9 cellular contexts compared by ENCODE assay signal in the genomic region with DNA sequence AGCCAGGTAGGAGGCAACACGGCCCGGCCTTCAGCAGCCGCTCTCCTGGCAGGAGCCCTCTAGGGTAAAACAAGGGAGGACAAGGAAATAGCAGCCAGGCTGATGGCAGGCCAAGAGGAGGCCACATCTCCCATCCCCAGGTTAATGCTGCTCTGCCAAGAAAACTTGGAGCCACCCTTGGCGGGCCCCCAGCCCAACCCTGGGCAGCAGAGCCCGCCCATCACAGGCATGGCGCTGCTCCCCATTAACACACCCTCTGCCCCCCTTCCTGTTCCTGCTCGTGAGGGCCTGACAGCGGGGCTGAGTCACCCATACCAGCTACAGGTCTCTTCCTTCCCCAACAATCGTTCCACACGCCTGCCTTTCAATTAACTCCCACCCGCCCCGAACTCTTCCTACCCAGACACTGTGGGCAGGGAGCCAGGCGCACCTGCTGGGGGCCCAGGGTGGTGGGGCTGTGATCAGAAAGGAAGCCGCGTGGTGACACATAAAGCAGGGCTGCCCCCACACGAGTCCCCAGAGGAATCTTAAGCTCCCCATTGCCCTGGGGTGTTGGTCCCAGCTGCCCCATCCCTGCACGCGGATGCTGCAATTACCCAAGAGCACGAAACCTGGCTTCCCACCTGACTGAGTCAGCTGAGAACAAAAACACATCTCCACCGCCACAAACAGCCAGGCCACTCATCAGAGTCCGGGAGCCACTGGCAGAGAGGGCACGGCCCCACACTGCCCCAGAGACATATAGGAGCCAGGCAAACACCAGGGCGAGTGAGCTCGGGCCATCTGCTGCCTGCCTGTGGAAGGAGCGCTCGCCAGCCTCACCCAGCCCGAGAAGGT. TPM values are rescaled to one million over a fixed set of nuclear protein-coding genes. Genes with fewer than 3 reads are reported as not detected.
DNase-seq lines count a peak whose midpoint lies in the region; ATAC-seq, FAIRE-seq and TF ChIP-seq lines count a peak whose summit lies in the region.
"Had no signal": no experiment of that assay in that cellular context is flagged by ENCODE, and none has a peak within 500 bp of the region (broad histone marks: within the 10 kb centered on the region; RNA-seq: fewer than 3 reads in every experiment).

A gene with protein sequence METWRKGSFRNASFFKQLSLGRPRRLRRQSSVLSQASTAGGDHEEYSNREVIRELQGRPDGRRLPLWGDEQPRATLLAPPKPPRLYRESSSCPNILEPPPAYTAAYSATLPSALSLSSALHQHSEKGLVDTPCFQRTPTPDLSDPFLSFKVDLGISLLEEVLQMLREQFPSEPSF (plus strand): TSS at position 671 of the 837 bp plus-strand sequence. CDS start 516 bp downstream, outside the sequence.

- H3K9me3 ChIP-seq in heart right ventricle (no peaks in the 10 kb centered on the region), SK-N-SH (no peaks in the 10 kb centered on the region), HepG2 (ENCODE audit: low read length) (no peaks in the 10 kb centered on the region)

- 0 out of 4 replicates have a peak, but pooled peaks of 1 of the 2 experiments have one; percentile 12 for TF ChIP-seq POLR2A in HepG2 (IDR thresholded peaks at IDR 0.05; ENCODE audit: insufficient read depth in 1 of 2, low read depth in 2 of 2, low read length in 2 of 2)

- in situ Hi-C loops in HepG2 (cut with HindIII; ENCODE audit: extremely low pct_ligation_motif_present, low pct_unique_long_range_greater_than_20kb), result no loop called here

- FAIRE-seq in HepG2 (lab: Jason Lieb, UNC), result no peak
- FAIRE-seq: G401.6 had no signal

- DNase-seq in heart right ventricle (no peak), Right ventricle myocardium superior (no peak), SK-N-SH (peak; percentile 75), HepG2 (ENCODE audit: low spot score) (no peak), GOT3 (lab: John Stamatoyannopoulos, UW) (no peak)
- DNase-seq in activated naive CD8-positive, alpha-beta T cell treated with anti-CD3 and anti-CD28 coated beads, Interleukin-2, amount 50 U/mL, for 24 hours, result peak; percentile 76
- peak; percentile 57 for DNase-seq in stimulated activated CD8-positive, alpha-beta memory T cell treated with anti-CD3 and anti-CD28 coated beads, Interleukin-4, amount 100 ng/mL, for 24 hours (ENCODE audit: low read depth)

- no peak within 1 kb of the TSS for H3K9ac ChIP-seq in SK-N-SH
- H3K9ac ChIP-seq in HepG2 (ENCODE audit: insufficient read depth, low read depth, low read length), result no peak within 1 kb of the TSS

- no peak for TF ChIP-seq RAD21 in SK-N-SH (IDR thresholded peaks at IDR 0.05; ENCODE audit: low read length)
- TF ChIP-seq RAD21 in HepG2 (CRISPR knock-in tag; IDR thresholded peaks at IDR 0.05), result no peak

- H4K20me1 ChIP-seq in SK-N-SH (ENCODE audit: insufficient read depth), result no peaks in the 10 kb centered on the region
- H4K20me1 ChIP-seq in HepG2 (ENCODE audit: insufficient read depth, low read length), result no peaks in the 10 kb centered on the region

- H3K36me3 Mint-ChIP-seq in activated naive CD8-positive, alpha-beta T cell treated with anti-CD3 and anti-CD28 coated beads, Interleukin-2, amount 50 U/mL, for 24 hours (ENCODE audit: low read depth), result peaks cover 2% of the 10 kb centered on the region

- no peaks in the 10 kb centered on the region for H3K9me2 ChIP-seq in SK-N-SH

- POLR2A ChIA-PET in SK-N-SH (lab: Yijun Ruan, JAX) (interaction anchor here (1.1 to 1.8 kb wide), 4 partner anchors 13 to 25 kb away, joined by 3 to 6 read pairs (median 4); no protein-coding TSS in a partner anchor), HepG2 (lab: Yijun Ruan, JAX) (no interaction called here)

- intact Hi-C loops in heart right ventricle (cut with DNase I), result loop anchor here in 1 of 10 donors (10.0 kb wide), 1 partner anchor 95 kb away; no protein-coding TSS in a partner anchor
- intact Hi-C loops in Right ventricle myocardium superior (cut with DNase I), result no loop called here
- intact Hi-C loops in HepG2 (cut with micrococcal nuclease; ENCODE audit: unreplicated experiment), result no loop called here

- H3K4me3 ChIP-seq in heart right ventricle (no peak within 1 kb of the TSS), SK-N-SH (ENCODE audit: low read depth in 2 of 2, low read length in 1 of 2) (no peak within 1 kb of the TSS), HepG2 (replicated peaks in 1 of 3; ENCODE audit: insufficient read depth in 1 of 3, low read depth in 2 of 3, low read length in 3 of 3) (no peak within 1 kb of the TSS)

- no TSS peak for BruUV-seq in HepG2 (replicated peaks; lab: Mats Ljungman, UMichigan)

- CTCF ChIA-PET in SK-N-SH (lab: Yijun Ruan, JAX) (interaction anchor here (1.0 to 31.8 kb wide), 4 partner anchors 9 to 24 kb away, joined by 3 to 555 read pairs (median 61); a partner anchor contains a TSS), HepG2 (lab: Yijun Ruan, JAX; ENCODE audit: low intra/inter-chr PET ratio, low total read pairs) (no interaction called here)

- H3K4me1 ChIP-seq in heart right ventricle (peaks cover 0 to 34% (median 16%) of the 10 kb centered on the region in 9 donors), SK-N-SH (ENCODE audit: control insufficient read depth in 1 of 2, insufficient read depth in 2 of 2, low read depth in 1 of 2, low read length in 1 of 2) (peaks cover 36 to 73% of the 10 kb centered on the region in 2 experiments; a peak in 3 of 4 replicates), HepG2 (ENCODE audit: insufficient read depth, low read length) (peaks cover 15% of the 10 kb centered on the region)

- H3K27me3 Mint-ChIP-seq in activated naive CD8-positive, alpha-beta T cell treated with anti-CD3 and anti-CD28 coated beads, Interleukin-2, amount 50 U/mL, for 24 hours, result no peaks in the 10 kb centered on the region

- H3K4me3 Mint-ChIP-seq in activated naive CD8-positive, alpha-beta T cell treated with anti-CD3 and anti-CD28 coated beads, Interleukin-2, amount 50 U/mL, for 24 hours, result peak within 1 kb of the TSS; percentile 57

- H3K27ac Mint-ChIP-seq in activated naive CD8-positive, alpha-beta T cell treated with anti-CD3 and anti-CD28 coated beads, Interleukin-2, amount 50 U/mL, for 24 hours, result peak within 1 kb of the TSS; percentile 91

- no peak for TF ChIP-seq CTCF in heart right ventricle (IDR thresholded peaks at IDR 0.05)
- no peak for TF ChIP-seq CTCF in SK-N-SH (IDR thresholded peaks at IDR 0.05)
- no peak for TF ChIP-seq CTCF in HepG2 (CRISPR knock-in tag; IDR thresholded peaks at IDR 0.05)

- no peak within 1 kb of the TSS for H2AFZ ChIP-seq in SK-N-SH (ENCODE audit: low read depth)
- no peak within 1 kb of the TSS for H2AFZ ChIP-seq in HepG2 (ENCODE audit: low read length)

- H3F3A ChIP-seq in SK-N-SH (replicated peaks; ENCODE audit: insufficient read depth), result peaks cover 12% of the 10 kb centered on the region

- H3K36me3 ChIP-seq in heart right ventricle (peaks cover 0 to 67% (median 23%) of the 10 kb centered on the region in 9 donors), SK-N-SH (replicated peaks in 1 of 2; ENCODE audit: control insufficient read depth in 1 of 2, insufficient read depth in 2 of 2, low read length in 1 of 2) (peaks cover under 1 to 25% of the 10 kb centered on the region in 2 experiments), HepG2 (replicated peaks in 1 of 2; ENCODE audit: control insufficient read depth in 1 of 2, insufficient read depth in 2 of 2, low read length in 2 of 2) (peaks cover 9 to 33% of the 10 kb centered on the region in 2 experiments; a peak in 4 of 5 replicates)

- H3K4me1 Mint-ChIP-seq in activated naive CD8-positive, alpha-beta T cell treated with anti-CD3 and anti-CD28 coated beads, Interleukin-2, amount 50 U/mL, for 24 hours, result peaks cover 45% of the 10 kb centered on the region

- no peaks in the 10 kb centered on the region for H3K9me3 Mint-ChIP-seq in activated naive CD8-positive, alpha-beta T cell treated with anti-CD3 and anti-CD28 coated beads, Interleukin-2, amount 50 U/mL, for 24 hours

- peak within 1 kb of the TSS in 8 of 10 donors; percentile 7 to 44 (median 18) for H3K27ac ChIP-seq in heart right ventricle
- H3K27ac ChIP-seq in SK-N-SH (ENCODE audit: low read depth in 2 of 2, low read length in 1 of 2), result peak within 1 kb of the TSS; percentile 39 to 83
- no peak within 1 kb of the TSS for H3K27ac ChIP-seq in HepG2 (ENCODE audit: extremely low read length, insufficient read depth, low read length)

- H3K79me2 ChIP-seq in SK-N-SH (ENCODE audit: insufficient read depth) (no peaks in the 10 kb centered on the region), HepG2 (ENCODE audit: insufficient read depth, low read length) (peaks cover 9% of the 10 kb centered on the region)

- WGBS in heart right ventricle, 2 donors, result 68 to 71% methylated on average over 27 of the region's 27 CpGs
- 40% methylated on average over 15 of the region's 27 CpGs for WGBS in SK-N-SH (ENCODE audit: low lambda C conversion rate)
- WGBS in HepG2 (ENCODE audit: low lambda C conversion rate), result 96% methylated on average over 14 of the region's 27 CpGs

- TF ChIP-seq EP300 in SK-N-SH (IDR thresholded peaks at IDR 0.05; ENCODE audit: borderline replicate concordance in 1 of 2, low read depth in 1 of 2, low read length in 1 of 2) (no peak), HepG2 (IDR thresholded peaks at IDR 0.05; ENCODE audit: low read depth in 2 of 2, low read length in 2 of 2) (no peak), HepG2 (CRISPR knock-in tag; IDR thresholded peaks at IDR 0.05; ENCODE audit: borderline replicate concordance) (no peak)

- H3K4me2 ChIP-seq in SK-N-SH, result peak within 1 kb of the TSS; percentile 59; the same call in 1 of the 2 replicates
- H3K4me2 ChIP-seq in HepG2 (ENCODE audit: low read depth, low read length), result no peak within 1 kb of the TSS

- H3K27me3 ChIP-seq in heart right ventricle (no peaks in the 10 kb centered on the region), SK-N-SH (ENCODE audit: insufficient read depth) (no peaks in the 10 kb centered on the region), HepG2 (ENCODE audit: control insufficient read depth in 1 of 2, insufficient read depth in 2 of 2, low read length in 2 of 2) (no peaks in the 10 kb centered on the region)

- ATAC-seq in heart right ventricle, result peak in 2 of 8 donors; percentile 8 to 15
- ATAC-seq in Right ventricle myocardium superior (ENCODE audit: poor library complexity), result no peak
- ATAC-seq in HG03442 (IDR thresholded peaks at IDR 0.05; ENCODE audit: unreplicated experiment), result peak; percentile 36
- peak; percentile 77 for ATAC-seq in activated naive CD8-positive, alpha-beta T cell treated with anti-CD3 and anti-CD28 coated beads, Interleukin-2, amount 50 U/mL, for 24 hours
- no peak for ATAC-seq in HepG2

RNA-seq across cellular contexts. Expression of the gene that starts here (rescaled TPM):
- total RNA-seq in heart right ventricle (under 1 TPM in 3 of 10 donors, not detected in 7; 0.10 to 0.32 (median 0.31) TPM), Right ventricle myocardium superior (0.16 TPM), HepG2 (2016; rRNA removed; fragmentation: Illumina TruSeq; extraction: Trizol) (0.34 and 0.51 TPM in 2 replicates)
- polyA plus RNA-seq in heart right ventricle (under 1 TPM; 0.12 to 0.15 TPM), SK-N-SH (2012; rRNA removed) (0.06 TPM in 1 of 2 replicates, not detected in the other), HepG2 (2011; rRNA removed) (1.0 and 1.1 TPM in 2 replicates)
- polyA plus RNA-seq in SK-N-SH (2012; cell fraction: cytosol; rRNA removed), result 0.01 and 0.03 TPM in 2 replicates
- 0.08 and 0.19 TPM in 2 replicates for polyA plus RNA-seq in SK-N-SH (2012; cell fraction: nucleus; rRNA removed)
- not detected in 2 replicates for total RNA-seq in HepG2 (2016; cell fraction: cytosol; rRNA removed; fragmentation: Illumina TruSeq; extraction: Trizol; ENCODE audit: low read depth)
- 0.24 and 0.67 TPM in 2 replicates for total RNA-seq in HepG2 (2016; cell fraction: insoluble cytoplasmic fraction; rRNA removed; fragmentation: Illumina TruSeq; extraction: Trizol)
- total RNA-seq in HepG2 (2016; cell fraction: membrane; rRNA removed; fragmentation: Illumina TruSeq; extraction: Trizol), result 0.12 and 0.14 TPM in 2 replicates
- 0.97 and 1.1 TPM in 2 replicates for total RNA-seq in HepG2 (2016; cell fraction: nucleus; rRNA removed; fragmentation: Illumina TruSeq; extraction: Trizol)
- 0.38 and 0.59 TPM in 2 replicates for polyA plus RNA-seq in HepG2 (2011; cell fraction: cytosol; rRNA removed)
- polyA plus RNA-seq in HepG2 (2011; cell fraction: nucleus; rRNA removed), result 2.6 and 3.2 TPM in 2 replicates
- polyA plus RNA-seq in HepG2 (2012), result 1.3 and 1.5 TPM in 2 replicates
- not detected in 2 replicates for polyA plus RNA-seq in HepG2 (2016; cell fraction: cytosol; fragmentation: Illumina TruSeq; extraction: Trizol; ENCODE audit: low read depth)
- 0.23 and 0.52 TPM in 2 replicates for polyA plus RNA-seq in HepG2 (2016; cell fraction: insoluble cytoplasmic fraction; fragmentation: Illumina TruSeq; extraction: Trizol; ENCODE audit: low read depth)
- polyA plus RNA-seq in HepG2 (2016; cell fraction: membrane; fragmentation: Illumina TruSeq; extraction: Trizol; ENCODE audit: low read depth), result 0.17 and 0.19 TPM in 2 replicates
- polyA plus RNA-seq in HepG2 (2016; cell fraction: nucleus; fragmentation: Illumina TruSeq; extraction: Trizol; ENCODE audit: insufficient read depth, low read depth), result 1.7 and 2.1 TPM in 2 replicates
- 1.5 and 2.1 TPM in 2 replicates for polyA minus RNA-seq in HepG2 (2011; rRNA and poly(A)+ RNA removed; ENCODE audit: low replicate concordance)
- 0.26 and 0.30 TPM in 2 replicates for polyA minus RNA-seq in HepG2 (2011; cell fraction: cytosol; rRNA and poly(A)+ RNA removed)
- polyA minus RNA-seq in HepG2 (2011; cell fraction: nucleus; rRNA and poly(A)+ RNA removed), result 2.8 and 3.6 TPM in 2 replicates

Comparison
In these comparisons a context has a peak if more than half of its experiments do, and no peak if none do; other contexts are left out.
1. Peak in DNase-seq, H3K27ac ChIP-seq and H3K4me2 ChIP-seq in SK-N-SH; RNA of the gene not detected or under 1 TPM.
2. ATAC-seq: peak in HG03442 (single experiment) and activated naive CD8-positive, alpha-beta T cell treated with anti-CD3 and anti-CD28 coated beads, Interleukin-2, amount 50 U/mL, for 24 hours (single experiment); none in Right ventricle myocardium superior (single experiment) and HepG2 (single experiment).
3. DNase-seq: peak in activated naive CD8-positive, alpha-beta T cell treated with anti-CD3 and anti-CD28 coated beads, Interleukin-2, amount 50 U/mL, for 24 hours (single experiment) and stimulated activated CD8-positive, alpha-beta memory T cell treated with anti-CD3 and anti-CD28 coated beads, Interleukin-4, amount 100 ng/mL, for 24 hours (single experiment); none in heart right ventricle (0 of 2), Right ventricle myocardium superior (single experiment), HepG2 (single experiment) and GOT3 (single experiment).